ENCODE assay signal across 1 cellular context in the genomic region with DNA sequence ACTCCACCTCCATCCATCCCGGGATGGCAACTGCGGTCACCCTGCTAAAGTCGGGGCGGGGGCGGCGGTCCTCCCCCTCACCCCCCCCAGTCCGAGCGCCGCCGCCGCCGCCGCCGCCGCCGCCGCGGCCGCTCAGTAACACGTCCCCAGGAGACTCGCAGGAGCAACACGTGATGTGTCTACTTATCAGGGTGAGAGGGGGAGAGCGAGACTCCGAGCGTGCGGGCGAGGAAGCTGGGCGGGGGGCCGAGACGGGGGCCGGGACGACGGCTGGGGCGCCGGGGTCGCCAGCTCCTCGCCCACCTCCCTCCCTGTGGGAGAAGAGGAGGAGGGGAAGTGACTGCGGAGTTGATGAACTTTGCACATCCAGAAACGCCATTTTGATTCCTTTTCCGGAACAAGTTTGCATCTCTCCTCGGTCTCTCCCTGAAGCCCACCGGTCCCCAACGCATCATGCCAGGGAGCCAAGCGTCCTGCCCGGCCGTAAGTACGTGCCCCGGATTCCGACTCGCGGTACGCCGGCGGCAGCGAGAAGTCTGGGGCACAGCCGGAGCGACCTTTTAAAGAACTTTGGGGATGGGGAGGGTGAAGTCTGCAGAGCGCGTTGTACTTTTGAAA.
TF ChIP-seq lines count a peak whose summit lies in the region.

A gene with protein sequence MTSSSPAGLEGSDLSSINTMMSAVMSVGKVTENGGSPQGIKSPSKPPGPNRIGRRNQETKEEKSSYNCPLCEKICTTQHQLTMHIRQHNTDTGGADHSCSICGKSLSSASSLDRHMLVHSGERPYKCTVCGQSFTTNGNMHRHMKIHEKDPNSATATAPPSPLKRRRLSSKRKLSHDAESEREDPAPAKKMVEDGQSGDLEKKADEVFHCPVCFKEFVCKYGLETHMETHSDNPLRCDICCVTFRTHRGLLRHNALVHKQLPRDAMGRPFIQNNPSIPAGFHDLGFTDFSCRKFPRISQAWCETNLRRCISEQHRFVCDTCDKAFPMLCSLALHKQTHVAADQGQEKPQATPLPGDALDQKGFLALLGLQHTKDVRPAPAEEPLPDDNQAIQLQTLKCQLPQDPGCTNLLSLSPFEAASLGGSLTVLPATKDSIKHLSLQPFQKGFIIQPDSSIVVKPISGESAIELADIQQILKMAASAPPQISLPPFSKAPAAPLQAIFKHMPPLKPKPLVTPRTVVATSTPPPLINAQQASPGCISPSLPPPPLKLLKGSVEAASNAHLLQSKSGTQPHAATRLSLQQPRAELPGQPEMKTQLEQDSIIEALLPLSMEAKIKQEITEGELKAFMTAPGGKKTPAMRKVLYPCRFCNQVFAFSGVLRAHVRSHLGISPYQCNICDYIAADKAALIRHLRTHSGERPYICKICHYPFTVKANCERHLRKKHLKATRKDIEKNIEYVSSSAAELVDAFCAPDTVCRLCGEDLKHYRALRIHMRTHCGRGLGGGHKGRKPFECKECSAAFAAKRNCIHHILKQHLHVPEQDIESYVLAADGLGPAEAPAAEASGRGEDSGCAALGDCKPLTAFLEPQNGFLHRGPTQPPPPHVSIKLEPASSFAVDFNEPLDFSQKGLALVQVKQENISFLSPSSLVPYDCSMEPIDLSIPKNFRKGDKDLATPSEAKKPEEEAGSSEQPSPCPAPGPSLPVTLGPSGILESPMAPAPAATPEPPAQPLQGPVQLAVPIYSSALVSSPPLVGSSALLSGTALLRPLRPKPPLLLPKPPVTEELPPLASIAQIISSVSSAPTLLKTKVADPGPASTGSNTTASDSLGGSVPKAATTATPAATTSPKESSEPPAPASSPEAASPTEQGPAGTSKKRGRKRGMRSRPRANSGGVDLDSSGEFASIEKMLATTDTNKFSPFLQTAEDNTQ (N-terminal part only) (plus strand): TSS at position 384 of the 618 bp plus-strand sequence. CDS start 73,951 bp downstream, outside the sequence.

TF ChIP-seq in SK-N-SH, 30 proteins besides CTCF, POLR2A, EP300 and RAD21 (continued from another document):
- TF ChIP-seq, protein P1, sequence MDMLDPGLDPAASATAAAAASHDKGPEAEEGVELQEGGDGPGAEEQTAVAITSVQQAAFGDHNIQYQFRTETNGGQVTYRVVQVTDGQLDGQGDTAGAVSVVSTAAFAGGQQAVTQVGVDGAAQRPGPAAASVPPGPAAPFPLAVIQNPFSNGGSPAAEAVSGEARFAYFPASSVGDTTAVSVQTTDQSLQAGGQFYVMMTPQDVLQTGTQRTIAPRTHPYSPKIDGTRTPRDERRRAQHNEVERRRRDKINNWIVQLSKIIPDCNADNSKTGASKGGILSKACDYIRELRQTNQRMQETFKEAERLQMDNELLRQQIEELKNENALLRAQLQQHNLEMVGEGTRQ (IDR thresholded peaks at IDR 0.05; ENCODE audit: borderline replicate concordance, low read depth, low read length) = 0 out of 2 replicates have a peak, but pooled peaks have one; percentile 9
- TF ChIP-seq TCF12 (IDR thresholded peaks at IDR 0.05) = no peak
- TF ChIP-seq MXI1 (IDR thresholded peaks at IDR 0.05; ENCODE audit: low read depth, low read length) = no peak
- TF ChIP-seq TAF1 (IDR thresholded peaks at IDR 0.05; ENCODE audit: borderline replicate concordance, low read depth, low read length) = peak; percentile 51; the same call in 1 of the 2 replicates
